ENCODE assay signal across 1 cellular context in the genomic region with DNA sequence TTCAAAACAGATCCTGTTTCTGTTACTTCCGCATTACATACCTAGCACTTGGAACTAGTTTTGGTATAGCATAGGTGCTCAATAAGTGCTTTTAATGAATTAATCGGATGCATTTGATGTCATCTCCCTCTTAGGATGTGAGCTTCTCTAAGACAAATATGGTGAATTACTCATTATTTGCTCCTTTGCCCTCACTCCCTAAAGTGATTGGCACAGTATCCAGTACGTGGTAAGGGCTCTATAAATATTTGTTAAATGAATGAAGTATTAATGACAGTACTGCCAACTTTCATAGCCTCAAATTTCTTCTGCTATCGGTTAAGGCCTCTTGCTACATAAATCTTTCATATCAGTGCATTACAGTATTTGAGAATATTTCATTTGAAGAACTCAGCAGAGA.
TF ChIP-seq lines count a peak whose summit lies in the region.

No MANE protein-coding gene starts in this region.

TF ChIP-seq in K562, 482 proteins besides CTCF, POLR2A, EP300 and RAD21 (continued from another document):
- TF ChIP-seq, protein P1, sequence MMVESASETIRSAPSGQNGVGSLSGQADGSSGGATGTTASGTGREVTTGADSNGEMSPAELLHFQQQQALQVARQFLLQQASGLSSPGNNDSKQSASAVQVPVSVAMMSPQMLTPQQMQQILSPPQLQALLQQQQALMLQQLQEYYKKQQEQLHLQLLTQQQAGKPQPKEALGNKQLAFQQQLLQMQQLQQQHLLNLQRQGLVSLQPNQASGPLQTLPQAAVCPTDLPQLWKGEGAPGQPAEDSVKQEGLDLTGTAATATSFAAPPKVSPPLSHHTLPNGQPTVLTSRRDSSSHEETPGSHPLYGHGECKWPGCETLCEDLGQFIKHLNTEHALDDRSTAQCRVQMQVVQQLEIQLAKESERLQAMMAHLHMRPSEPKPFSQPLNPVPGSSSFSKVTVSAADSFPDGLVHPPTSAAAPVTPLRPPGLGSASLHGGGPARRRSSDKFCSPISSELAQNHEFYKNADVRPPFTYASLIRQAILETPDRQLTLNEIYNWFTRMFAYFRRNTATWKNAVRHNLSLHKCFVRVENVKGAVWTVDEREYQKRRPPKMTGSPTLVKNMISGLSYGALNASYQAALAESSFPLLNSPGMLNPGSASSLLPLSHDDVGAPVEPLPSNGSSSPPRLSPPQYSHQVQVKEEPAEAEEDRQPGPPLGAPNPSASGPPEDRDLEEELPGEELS (CRISPR knock-in tag; IDR thresholded peaks at IDR 0.05; ENCODE audit: borderline replicate concordance) = no peak
- TF ChIP-seq ZNF3 (CRISPR knock-in tag; IDR thresholded peaks at IDR 0.05) (no peak), POLR2H (tag; IDR thresholded peaks at IDR 0.05; ENCODE audit: low read depth) (no peak)
